In the genomic region with DNA sequence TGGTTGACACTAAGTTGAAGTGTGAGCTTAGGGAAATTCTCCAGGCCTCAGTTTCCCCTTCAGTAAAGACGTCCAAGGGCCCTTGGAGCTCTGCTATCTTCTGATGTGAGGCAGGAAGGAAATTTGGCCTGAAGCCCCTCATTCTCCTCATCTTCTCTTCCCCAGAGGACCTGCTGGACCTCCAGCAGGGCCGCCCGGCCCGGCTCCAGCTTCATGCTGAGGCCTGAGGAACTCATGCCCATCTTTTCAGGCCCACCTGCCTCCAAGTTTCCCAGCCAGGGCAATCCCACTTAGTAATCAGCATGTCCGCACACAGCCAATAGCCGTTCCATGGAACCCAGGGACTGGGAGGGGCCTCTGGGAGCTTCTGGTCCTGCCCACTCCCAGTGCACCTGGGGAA, we compare ENCODE assay signal across 24 cellular contexts. TPM values are rescaled to one million over a fixed set of nuclear protein-coding genes. Genes with fewer than 3 reads are reported as not detected.
DNase-seq lines count a peak whose midpoint lies in the region; ATAC-seq, FAIRE-seq and TF ChIP-seq lines count a peak whose summit lies in the region.
"Had no signal": no experiment of that assay in that cellular context is flagged by ENCODE, and none has a peak within 500 bp of the region (broad histone marks: within the 10 kb centered on the region; RNA-seq: fewer than 3 reads in every experiment).

No MANE protein-coding gene starts in this region.

- WGBS in GM23248 (ENCODE audit: low coverage in 1 of 2, low lambda C conversion rate in 2 of 2, missing lambda C conversion rate in 2 of 2), 2 experiments = 89 to 90% methylated on average over 6 of the region's 6 CpGs

- H2AFZ ChIP-seq in GM23248 (peak overlapping the region; percentile 34; the same call in 1 of the 2 replicates), astrocyte (ENCODE audit: low read depth, low read length) (no peak overlapping the region), osteoblast (ENCODE audit: low read length) (no peak overlapping the region)

- FAIRE-seq in astrocyte (lab: Jason Lieb, UNC) = no peak
- no peak for FAIRE-seq in GM12892 (lab: Jason Lieb, UNC)
- FAIRE-seq: A204.1, GM12878, GM18507, HTR-8/SVneo had no signal

- peaks cover 36% of the 10 kb centered on the region for H3K4me1 Mint-ChIP-seq in astrocyte (ENCODE audit: low read depth, unreplicated experiment)

- TF ChIP-seq CTCF in astrocyte (IDR thresholded peaks at IDR 0.05; ENCODE audit: insufficient read depth, low read depth, low read length) = no peak
- TF ChIP-seq CTCF in osteoblast (IDR thresholded peaks at IDR 0.05; ENCODE audit: extremely low read depth, low read depth, low read length) = no peak

- no peak overlapping the region for H3K4me3 Mint-ChIP-seq in astrocyte (ENCODE audit: unreplicated experiment)
- H3K4me3 Mint-ChIP-seq: CD8-positive, alpha-beta T cell; IgD-negative memory B cell had no signal

- no peaks in the 10 kb centered on the region for H3K79me2 ChIP-seq in GM23248 (ENCODE audit: insufficient read depth)
- H3K79me2 ChIP-seq in astrocyte (ENCODE audit: insufficient read depth, low read length) = no peaks in the 10 kb centered on the region
- H3K79me2 ChIP-seq in osteoblast (ENCODE audit: insufficient read depth, low read length) = no peaks in the 10 kb centered on the region

- peaks cover 21% of the 10 kb centered on the region for H3F3A ChIP-seq in GM23248 (ENCODE audit: insufficient read depth)

- H3K4me3 ChIP-seq in GM23248 (no peak overlapping the region), astrocyte (ENCODE audit: insufficient read depth, low read depth, low read length) (no peak overlapping the region), osteoblast (ENCODE audit: insufficient read depth, low read length) (no peak overlapping the region)
- H3K4me3 ChIP-seq: GM12878, HAP-1 had no signal

- H3K4me2 ChIP-seq in GM23248 (ENCODE audit: unreplicated experiment) = no peak overlapping the region
- H3K4me2 ChIP-seq in astrocyte (ENCODE audit: low read length) = peak overlapping the region; percentile 64
- H3K4me2 ChIP-seq in osteoblast (ENCODE audit: insufficient read depth, low read length) = peak overlapping the region; percentile 25

- H4K20me1 ChIP-seq in GM23248 (ENCODE audit: insufficient read depth) (no peaks in the 10 kb centered on the region), astrocyte (ENCODE audit: insufficient read depth, low read length) (no peaks in the 10 kb centered on the region), osteoblast (ENCODE audit: insufficient read depth, low read length) (no peaks in the 10 kb centered on the region)

- H3K27me3 ChIP-seq in GM23248 (replicated peaks; ENCODE audit: insufficient read depth) (no peaks in the 10 kb centered on the region), astrocyte (ENCODE audit: insufficient read depth, low read length) (peaks cover 6% of the 10 kb centered on the region), osteoblast (ENCODE audit: insufficient read depth, low read length) (no peaks in the 10 kb centered on the region)

- peak overlapping the region; percentile 53 for H3K27ac Mint-ChIP-seq in astrocyte (ENCODE audit: unreplicated experiment)
- H3K27ac Mint-ChIP-seq: CD8-positive, alpha-beta T cell; IgD-negative memory B cell had no signal

- no peak for DNase-seq in GM23248
- no peak for DNase-seq in astrocyte (ENCODE audit: low read depth)
- no peak for DNase-seq in osteoblast (ENCODE audit: insufficient read length, low spot score, missing footprints)
- DNase-seq in kidney tubule cell (ENCODE audit: low spot score) = no peak
- no peak for DNase-seq in GM12892 (ENCODE audit: insufficient read length)
- DNase-seq: ACHN; AML-193; Calu3; CD8-positive, alpha-beta T cell; DND-41; EL; Karpas-422; KBM-7 had no signal

- H3K4me1 ChIP-seq in GM23248 (ENCODE audit: insufficient read depth) (peaks cover 40% of the 10 kb centered on the region), astrocyte (ENCODE audit: insufficient read depth, low read length) (peaks cover 37% of the 10 kb centered on the region), osteoblast (ENCODE audit: insufficient read depth, low read length) (peaks cover 34% of the 10 kb centered on the region)
- H3K4me1 ChIP-seq: HAP-1 had no signal

- TF ChIP-seq POLR2A in GM12892 (IDR thresholded peaks at IDR 0.05; ENCODE audit: low read depth, low read length) = no peak

- in situ Hi-C loops in GM23248 (cut with MboI) = no loop called here

- H3K27me3 Mint-ChIP-seq in astrocyte (ENCODE audit: low read depth, unreplicated experiment) = peaks cover 28% of the 10 kb centered on the region

- ATAC-seq in HG03139 (IDR thresholded peaks at IDR 0.05; ENCODE audit: unreplicated experiment) (no peak), GM18858 (IDR thresholded peaks at IDR 0.05; ENCODE audit: unreplicated experiment) (no peak)
- ATAC-seq: CD8-positive, alpha-beta T cell; GM12878 had no signal

- no peaks in the 10 kb centered on the region for H3K9me2 ChIP-seq in GM23248 (ENCODE audit: insufficient read depth)

- H3K27ac ChIP-seq in GM23248 (peak overlapping the region; percentile 67), astrocyte (ENCODE audit: low read depth, low read length) (peak overlapping the region; percentile 0), osteoblast (ENCODE audit: low read depth, low read length) (no peak overlapping the region)

- H3K9me3 ChIP-seq in GM23248 (ENCODE audit: low read depth) (no peaks in the 10 kb centered on the region), astrocyte (ENCODE audit: insufficient read depth, low read depth, low read length) (no peaks in the 10 kb centered on the region), osteoblast (ENCODE audit: low read depth, low read length) (no peaks in the 10 kb centered on the region)
- H3K9me3 ChIP-seq: HAP-1 had no signal

- no peaks in the 10 kb centered on the region for H3K36me3 ChIP-seq in GM23248 (ENCODE audit: low read depth)
- no peaks in the 10 kb centered on the region for H3K36me3 ChIP-seq in astrocyte (ENCODE audit: insufficient read depth, low read length)
- no peaks in the 10 kb centered on the region for H3K36me3 ChIP-seq in osteoblast (ENCODE audit: insufficient read depth, low read length)
- H3K36me3 ChIP-seq: HAP-1 had no signal

- H3K9me3 Mint-ChIP-seq in astrocyte (ENCODE audit: unreplicated experiment) = peaks cover 3% of the 10 kb centered on the region
- H3K9me3 Mint-ChIP-seq: CD8-positive, alpha-beta T cell; IgD-negative memory B cell had no signal

- H3K36me3 Mint-ChIP-seq in astrocyte (ENCODE audit: low read depth, unreplicated experiment) = no peaks in the 10 kb centered on the region
- H3K36me3 Mint-ChIP-seq: CD8-positive, alpha-beta T cell; IgD-negative memory B cell had no signal

- no peak overlapping the region for H3K9ac ChIP-seq in GM23248
- no peak overlapping the region for H3K9ac ChIP-seq in astrocyte (ENCODE audit: low read length)

RNA-seq across cellular contexts. Expression of gene LRRC15, which starts 4.0 kb away (rescaled TPM):
- total RNA-seq in GM23248 (2014; rRNA removed; shearing (Covaris generic)) = 16.4 and 24.2 TPM in 2 replicates
- polyA plus RNA-seq in GM23248 (2016; fragmentation: Nextera tagmentation; extraction: Ambion mirVana) = 20.9 and 21.2 TPM in 2 replicates
- total RNA-seq in astrocyte (1.3 and 1.4 TPM in 2 replicates), osteoblast (3.6 and 5.0 TPM in 2 replicates)
- not detected for polyA plus RNA-seq in GM12892 (2012; ENCODE audit: missing spikeins)
- total RNA-seq: Calu3; CD8-positive, alpha-beta T cell; GM12878 had no signal
- polyA plus RNA-seq: GM12878, IgD-negative memory B cell had no signal

RNA-seq across cellular contexts. Expression of gene CPN2, which starts 14.4 kb away (rescaled TPM):
- total RNA-seq in GM23248 (2014; rRNA removed; shearing (Covaris generic)) = not detected in 2 replicates
- not detected in 2 replicates for polyA plus RNA-seq in GM23248 (2016; fragmentation: Nextera tagmentation; extraction: Ambion mirVana)
- total RNA-seq in astrocyte = not detected in 2 replicates
- under 0.01 and 0.29 TPM in 2 replicates for total RNA-seq in osteoblast
- not detected for polyA plus RNA-seq in GM12892 (2012; ENCODE audit: missing spikeins)
- total RNA-seq: Calu3; CD8-positive, alpha-beta T cell; G401; GM12878; H4 had no signal
- polyA plus RNA-seq: BJ, GM12878, IgD-negative memory B cell had no signal

RNA-seq across cellular contexts. Expression of gene GP5, which starts 33.5 kb away (rescaled TPM):
- total RNA-seq in GM23248 (2014; rRNA removed; shearing (Covaris generic)) = 0.11 TPM in 1 of 2 replicates, not detected in the other
- not detected in 2 replicates for polyA plus RNA-seq in GM23248 (2016; fragmentation: Nextera tagmentation; extraction: Ambion mirVana)
- total RNA-seq in astrocyte = 0.10 TPM in 1 of 2 replicates, not detected in the other
- total RNA-seq in osteoblast = 0.29 and 0.36 TPM in 2 replicates
- polyA plus RNA-seq in GM12892 (2012; ENCODE audit: missing spikeins) = not detected
- total RNA-seq: G401, GM12878, H4 had no signal
- polyA plus RNA-seq: BJ, GM12878 had no signal
